1 cellular context compared by ENCODE assay signal in genomic region chr19:51272183-51272817, GRCh38.
TF ChIP-seq lines count a peak whose summit lies in the region.

No MANE protein-coding gene starts in this region.

TF ChIP-seq in K562, 482 proteins besides CTCF, POLR2A, EP300 and RAD21:
- TF ChIP-seq YY1 (IDR thresholded peaks at IDR 0.05; ENCODE audit: borderline replicate concordance in 1 of 3, control insufficient read depth in 1 of 3, extremely low read depth in 1 of 3, insufficient read depth in 3 of 3, insufficient read length in 1 of 3, insufficient replicate concordance in 2 of 3, low read depth in 1 of 3, low read length in 2 of 3) (peak in 2 of 3 experiments; percentile 27 to 51), MAFK (IDR thresholded peaks at IDR 0.05; ENCODE audit: low read length) (0 out of 2 replicates have a peak, but pooled peaks have one; percentile 31), ZNF316 (IDR thresholded peaks at IDR 0.05) (peak; percentile 84), IFI16 (CRISPR knock-in tag; IDR thresholded peaks at IDR 0.05) (no peak), ZFP36 (IDR thresholded peaks at IDR 0.05; ENCODE audit: low read depth, low read length, partially characterized antibody) (peak; percentile 85), HNRNPH1 (optimal IDR thresholded peaks at IDR 0.05; ENCODE audit: low read depth, low read length) (no peak), ZBED1 (IDR thresholded peaks at IDR 0.05) (no peak), DPF2 (IDR thresholded peaks at IDR 0.05) (0 out of 2 replicates have a peak, but pooled peaks have one; percentile 9), ZNF197 (CRISPR knock-in tag; IDR thresholded peaks at IDR 0.05; ENCODE audit: low read depth) (no peak), ZSCAN29 (IDR thresholded peaks at IDR 0.05) (no peak), TAF1 (IDR thresholded peaks at IDR 0.05; ENCODE audit: control insufficient read depth, extremely low read depth, insufficient read depth, low read length, severe bottlenecking) (no peak), MBD2 (IDR thresholded peaks at IDR 0.05; ENCODE audit: borderline replicate concordance, low read depth) (no peak), NCOA6 (IDR thresholded peaks at IDR 0.05) (no peak), ERF (CRISPR knock-in tag; IDR thresholded peaks at IDR 0.05) (no peak), NFE2 (IDR thresholded peaks at IDR 0.05; ENCODE audit: low read depth) (peak; percentile 56), C11orf30 (IDR thresholded peaks at IDR 0.05; ENCODE audit: low read depth) (peak; percentile 73), ZNF77 (CRISPR knock-in tag; IDR thresholded peaks at IDR 0.05) (no peak), ETS1 (conservative IDR thresholded peaks at IDR 0.05; ENCODE audit: control insufficient read depth, low read depth, low read length) (no peak), ZNF507 (tag; conservative IDR thresholded peaks at IDR 0.05) (no peak), JUND (IDR thresholded peaks at IDR 0.05; ENCODE audit: borderline replicate concordance, low read depth, low read length) (0 out of 2 replicates have a peak, but pooled peaks have one; percentile 8), JUND (tag; IDR thresholded peaks at IDR 0.05; ENCODE audit: borderline replicate concordance, low read depth, low read length) (no peak), BCL6 (CRISPR knock-in tag; IDR thresholded peaks at IDR 0.05) (no peak), FOXO4 (CRISPR knock-in tag; IDR thresholded peaks at IDR 0.05) (no peak), PTBP1 (IDR thresholded peaks at IDR 0.05; ENCODE audit: low read depth, low read length) (no peak), POLR2B (IDR thresholded peaks at IDR 0.05; ENCODE audit: low read depth, partially characterized antibody) (no peak), HDAC3 (IDR thresholded peaks at IDR 0.05; ENCODE audit: borderline replicate concordance, partially characterized antibody) (no peak)
